ENCODE assay signal across 18 cellular contexts in the genomic region with DNA sequence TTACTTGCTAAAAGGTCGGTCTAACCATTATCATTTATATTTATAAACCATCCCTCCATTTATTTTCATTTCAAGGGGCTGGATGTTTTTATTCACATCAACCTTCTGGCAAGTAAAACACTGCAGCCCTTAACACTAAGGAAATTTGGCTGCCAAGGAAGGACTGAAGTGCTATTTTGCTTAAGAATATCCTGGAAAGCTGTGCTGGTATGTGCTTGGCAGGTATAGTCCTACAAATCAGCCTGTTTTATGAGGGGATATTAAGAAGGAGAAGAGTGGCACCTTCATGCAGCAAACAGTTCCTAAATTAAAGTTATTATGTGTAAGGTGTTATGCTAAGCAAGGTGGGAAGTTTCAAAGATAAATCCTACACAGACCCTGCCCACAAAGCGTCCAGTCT. TPM values are rescaled to one million over a fixed set of nuclear protein-coding genes. Genes with fewer than 3 reads are reported as not detected.
DNase-seq lines count a peak whose midpoint lies in the region; ATAC-seq and TF ChIP-seq lines count a peak whose summit lies in the region.
"Had no signal": no experiment of that assay in that cellular context is flagged by ENCODE, and none has a peak within 500 bp of the region (broad histone marks: within the 10 kb centered on the region; RNA-seq: fewer than 3 reads in every experiment).

No MANE protein-coding gene starts in this region.

- no peak overlapping the region for H2BK120ac ChIP-seq in mesenchymal stem cell (ENCODE audit: low read depth, low read length)

- H3K36me3 Mint-ChIP-seq in activated CD4-positive, alpha-beta memory T cell treated with anti-CD3 and anti-CD28 coated beads, Interleukin-2, amount 10 ng/mL, durations not matched to agents 7 days and 5 days (ENCODE audit: low read depth), result peaks cover 7% of the 10 kb centered on the region

- peaks cover 3% of the 10 kb centered on the region for H3K9me3 Mint-ChIP-seq in activated CD4-positive, alpha-beta memory T cell treated with anti-CD3 and anti-CD28 coated beads, Interleukin-2, amount 10 ng/mL, durations not matched to agents 7 days and 5 days

- no peak overlapping the region for H2BK12ac ChIP-seq in mesenchymal stem cell (ENCODE audit: low read length in 2 of 2)

- intact Hi-C loops in ascending aorta (cut with DNase I), result loop anchor here (10.0 kb wide), 1 partner anchor 283 kb away; no protein-coding TSS in a partner anchor

- H3K36me3 ChIP-seq in GM23248 (ENCODE audit: low read depth), result no peaks in the 10 kb centered on the region
- H3K36me3 ChIP-seq in ascending aorta, result no peaks in the 10 kb centered on the region
- H3K36me3 ChIP-seq in mesenchymal stem cell (ENCODE audit: control insufficient read depth in 1 of 2, insufficient read depth in 2 of 2, low read depth in 1 of 2, low read length in 2 of 2), result peaks cover 0 to 3% of the 10 kb centered on the region in 2 experiments
- H3K36me3 ChIP-seq in smooth muscle cell (ENCODE audit: low read depth), result no peaks in the 10 kb centered on the region
- H3K36me3 ChIP-seq: cardiac muscle cell had no signal

- H3K23ac ChIP-seq in mesenchymal stem cell (ENCODE audit: low read length in 2 of 2), result no peak overlapping the region

- CTCF ChIA-PET in activated CD4-positive, alpha-beta memory T cell treated with anti-CD3 and anti-CD28 coated beads, Interleukin-2, amount 10 ng/mL, durations not matched to agents 7 days and 5 days (lab: Charles Lee), result no interaction called here

- peaks cover 4% of the 10 kb centered on the region for H3K4me1 Mint-ChIP-seq in activated CD4-positive, alpha-beta memory T cell treated with anti-CD3 and anti-CD28 coated beads, Interleukin-2, amount 10 ng/mL, durations not matched to agents 7 days and 5 days

- no peak overlapping the region for H3K4me3 Mint-ChIP-seq in activated CD4-positive, alpha-beta memory T cell treated with anti-CD3 and anti-CD28 coated beads, Interleukin-2, amount 10 ng/mL, durations not matched to agents 7 days and 5 days

- H3K18ac ChIP-seq in mesenchymal stem cell (ENCODE audit: low read depth in 1 of 2, low read length in 2 of 2), result no peak overlapping the region

- H3K9me2 ChIP-seq in GM23248 (ENCODE audit: insufficient read depth), result no peaks in the 10 kb centered on the region

- no peak for DNase-seq in GM23248
- no peak for DNase-seq in ascending aorta (ENCODE audit: low spot score in 2 of 2)
- no peak for DNase-seq in mesenchymal stem cell
- no peak for DNase-seq in smooth muscle cell (lab: John Stamatoyannopoulos, UW; ENCODE audit: unreplicated experiment)
- no peak for DNase-seq in activated CD4-positive, alpha-beta memory T cell treated with anti-CD3 and anti-CD28 coated beads, Interleukin-2, amount 10 ng/mL, durations not matched to agents 7 days and 5 days
- DNase-seq in SW480 (ENCODE audit: low spot score), result no peak
- DNase-seq in NCI-H82 (lab: John Stamatoyannopoulos, UW), result no peak
- DNase-seq: effector CD8-positive, alpha-beta T cell; midbrain; NCI-H1417 treated with DMSO at 0.1 percent for 48 hours; NCI-H2171 treated with DMSO at 0.1 percent for 48 hours; NCI-H774; stimulated activated CD4-positive, alpha-beta T cell treated with anti-CD3 and anti-CD28 coated beads, Interleukin-2, amount 100 ng/mL, for 48 hours had no signal

- H3K27ac Mint-ChIP-seq in activated CD4-positive, alpha-beta memory T cell treated with anti-CD3 and anti-CD28 coated beads, Interleukin-2, amount 10 ng/mL, durations not matched to agents 7 days and 5 days, result no peak overlapping the region
- H3K27ac Mint-ChIP-seq: activated T-helper 2 cell treated with anti-CD3 and anti-CD28 coated beads, Interferon-gamma antibody, Interleukin-2, Interleukin-4, amounts not matched to agents 10 μg/mL and 5 μg/mL and 100 μg/mL, durations not matched to agents 14 hours and 24 hours and 36 hours had no signal

- H3K79me1 ChIP-seq in mesenchymal stem cell (replicated peaks; ENCODE audit: low read length, poor library complexity, severe bottlenecking), result peaks cover 28% of the 10 kb centered on the region

- H4K20me1 ChIP-seq in GM23248 (ENCODE audit: insufficient read depth) (no peaks in the 10 kb centered on the region), smooth muscle cell (ENCODE audit: low read depth) (peaks cover 65% of the 10 kb centered on the region)

- TF ChIP-seq CTCF in ascending aorta (IDR thresholded peaks at IDR 0.05) (no peak), smooth muscle cell (IDR thresholded peaks at IDR 0.05; ENCODE audit: borderline replicate concordance, insufficient read depth, poor library complexity, severe bottlenecking) (no peak)

- H3K9ac ChIP-seq in GM23248 (peak overlapping the region; percentile 35), mesenchymal stem cell (ENCODE audit: low read length) (peak overlapping the region; percentile 79), smooth muscle cell (ENCODE audit: low read depth) (no peak overlapping the region)

- peak overlapping the region; percentile 66 for H3K27ac ChIP-seq in GM23248
- peak overlapping the region; percentile 77 to 84 for H3K27ac ChIP-seq in ascending aorta
- H3K27ac ChIP-seq in mesenchymal stem cell (ENCODE audit: low read length, poor library complexity, severe bottlenecking), result no peak overlapping the region
- peak overlapping the region; percentile 55 for H3K27ac ChIP-seq in smooth muscle cell (ENCODE audit: low read depth)
- H3K27ac ChIP-seq: cardiac muscle cell, SK-N-MC had no signal

- no peak overlapping the region for H2BK15ac ChIP-seq in mesenchymal stem cell (ENCODE audit: low read depth, poor library complexity, severe bottlenecking)

- H4K8ac ChIP-seq in mesenchymal stem cell (ENCODE audit: low read length), result no peak overlapping the region

- H3K27me3 Mint-ChIP-seq in activated CD4-positive, alpha-beta memory T cell treated with anti-CD3 and anti-CD28 coated beads, Interleukin-2, amount 10 ng/mL, durations not matched to agents 7 days and 5 days, result no peaks in the 10 kb centered on the region

- POLR2A ChIA-PET in activated CD4-positive, alpha-beta memory T cell treated with anti-CD3 and anti-CD28 coated beads, Interleukin-2, amount 10 ng/mL, durations not matched to agents 7 days and 5 days (lab: Charles Lee), result no interaction called here

- H2AK5ac ChIP-seq in mesenchymal stem cell (ENCODE audit: low read length, severe bottlenecking), result no peak overlapping the region

- no peaks in the 10 kb centered on the region for H3K9me3 ChIP-seq in GM23248 (ENCODE audit: low read depth)
- peaks cover 2 to 12% of the 10 kb centered on the region in 2 donors for H3K9me3 ChIP-seq in ascending aorta
- H3K9me3 ChIP-seq in mesenchymal stem cell (ENCODE audit: control insufficient read depth, low read length), result peaks cover 8% of the 10 kb centered on the region
- H3K9me3 ChIP-seq in smooth muscle cell (replicated peaks; ENCODE audit: low read depth), result peaks cover 5% of the 10 kb centered on the region

- no peak overlapping the region for H4K91ac ChIP-seq in mesenchymal stem cell (ENCODE audit: low read length)

- no peak overlapping the region for H2BK5ac ChIP-seq in mesenchymal stem cell (ENCODE audit: low read depth, low read length, poor library complexity, severe bottlenecking)

- peaks cover 14% of the 10 kb centered on the region for H3F3A ChIP-seq in GM23248 (ENCODE audit: insufficient read depth)
- H3F3A ChIP-seq in smooth muscle cell (ENCODE audit: low read depth), result no peaks in the 10 kb centered on the region

- ATAC-seq in HG03354 (IDR thresholded peaks at IDR 0.05; ENCODE audit: poor library complexity, severe bottlenecking, unreplicated experiment), result no peak
- ATAC-seq: Panc1 had no signal

- no peak overlapping the region for H3K4ac ChIP-seq in mesenchymal stem cell (ENCODE audit: low read depth in 1 of 2, low read length in 2 of 2)

- no peak overlapping the region for H3K14ac ChIP-seq in mesenchymal stem cell (ENCODE audit: low read length in 2 of 2)

- H3K79me2 ChIP-seq in GM23248 (ENCODE audit: insufficient read depth), result peaks cover 93% of the 10 kb centered on the region
- H3K79me2 ChIP-seq in smooth muscle cell (ENCODE audit: low read depth), result peaks cover 100% of the 10 kb centered on the region

- H2AFZ ChIP-seq in GM23248 (no peak overlapping the region), mesenchymal stem cell (ENCODE audit: low read depth, low read length) (no peak overlapping the region), smooth muscle cell (ENCODE audit: low read depth) (no peak overlapping the region)

- H3K4me2 ChIP-seq in GM23248 (ENCODE audit: unreplicated experiment) (peak overlapping the region; percentile 57), mesenchymal stem cell (ENCODE audit: low read length, poor library complexity, severe bottlenecking) (no peak overlapping the region), smooth muscle cell (peak overlapping the region; percentile 67)

- WGBS in GM23248 (ENCODE audit: low coverage in 1 of 2, low lambda C conversion rate in 2 of 2, missing lambda C conversion rate in 2 of 2), 2 experiments, result 54 to 56% methylated on average over 2 of the region's 2 CpGs
- WGBS in mesenchymal stem cell, result 68% methylated on average over 2 of the region's 2 CpGs
- 87% methylated on average over 2 of the region's 2 CpGs for WGBS in smooth muscle cell (ENCODE audit: low lambda C conversion rate)

- in situ Hi-C loops in GM23248 (cut with MboI), result no loop called here

- peaks cover 41% of the 10 kb centered on the region for H3K4me1 ChIP-seq in GM23248 (ENCODE audit: insufficient read depth)
- peaks cover 9 to 45% of the 10 kb centered on the region in 2 donors for H3K4me1 ChIP-seq in ascending aorta
- H3K4me1 ChIP-seq in mesenchymal stem cell (ENCODE audit: control insufficient read depth, insufficient read depth, low read depth, low read length), result peaks cover 8% of the 10 kb centered on the region
- peaks cover 34% of the 10 kb centered on the region for H3K4me1 ChIP-seq in smooth muscle cell (ENCODE audit: low read depth)

- no peaks in the 10 kb centered on the region for H3K27me3 ChIP-seq in GM23248 (replicated peaks; ENCODE audit: insufficient read depth)
- no peaks in the 10 kb centered on the region for H3K27me3 ChIP-seq in ascending aorta
- H3K27me3 ChIP-seq in mesenchymal stem cell (ENCODE audit: control insufficient read depth in 1 of 2, insufficient read depth in 1 of 2, low read length in 2 of 2), result no peaks in the 10 kb centered on the region
- H3K27me3 ChIP-seq in smooth muscle cell (ENCODE audit: low read depth), result no peaks in the 10 kb centered on the region
- H3K27me3 ChIP-seq: cardiac muscle cell had no signal

- H3K4me3 ChIP-seq in GM23248 (peak overlapping the region; percentile 44), ascending aorta (peak overlapping the region in 1 of 2 donors; percentile 43), mesenchymal stem cell (ENCODE audit: insufficient read depth in 1 of 2, low read depth in 1 of 2, low read length in 2 of 2) (peak overlapping the region in 1 of 2 experiments; percentile 45), smooth muscle cell (no peak overlapping the region)
- H3K4me3 ChIP-seq: cardiac muscle cell, SK-N-MC had no signal

RNA-seq across cellular contexts. Expression of gene PHACTR2, which starts 9.8 kb away (rescaled TPM):
- 39.0 and 41.9 TPM in 2 replicates for total RNA-seq in GM23248 (2014; rRNA removed; shearing (Covaris generic))
- polyA plus RNA-seq in GM23248 (2016; fragmentation: Nextera tagmentation; extraction: Ambion mirVana), result 39.4 and 40.4 TPM in 2 replicates
- total RNA-seq in ascending aorta, result 112 TPM
- polyA plus RNA-seq in mesenchymal stem cell (2013, experiment 1 of 2), result 41.5 TPM
- polyA plus RNA-seq in mesenchymal stem cell (2013, experiment 2 of 2), result 38.1 TPM
- total RNA-seq in smooth muscle cell, result 80.4 and 104 TPM in 2 replicates
- polyA plus RNA-seq in smooth muscle cell, result 62.7 and 76.0 TPM in 2 replicates
- 10 to 100 TPM; 41.5 to 46.3 TPM for total RNA-seq in activated CD4-positive, alpha-beta memory T cell treated with anti-CD3 and anti-CD28 coated beads, Interleukin-2, amount 10 ng/mL, durations not matched to agents 7 days and 5 days
